ENCODE assay signal across 1 cellular context in the genomic region with DNA sequence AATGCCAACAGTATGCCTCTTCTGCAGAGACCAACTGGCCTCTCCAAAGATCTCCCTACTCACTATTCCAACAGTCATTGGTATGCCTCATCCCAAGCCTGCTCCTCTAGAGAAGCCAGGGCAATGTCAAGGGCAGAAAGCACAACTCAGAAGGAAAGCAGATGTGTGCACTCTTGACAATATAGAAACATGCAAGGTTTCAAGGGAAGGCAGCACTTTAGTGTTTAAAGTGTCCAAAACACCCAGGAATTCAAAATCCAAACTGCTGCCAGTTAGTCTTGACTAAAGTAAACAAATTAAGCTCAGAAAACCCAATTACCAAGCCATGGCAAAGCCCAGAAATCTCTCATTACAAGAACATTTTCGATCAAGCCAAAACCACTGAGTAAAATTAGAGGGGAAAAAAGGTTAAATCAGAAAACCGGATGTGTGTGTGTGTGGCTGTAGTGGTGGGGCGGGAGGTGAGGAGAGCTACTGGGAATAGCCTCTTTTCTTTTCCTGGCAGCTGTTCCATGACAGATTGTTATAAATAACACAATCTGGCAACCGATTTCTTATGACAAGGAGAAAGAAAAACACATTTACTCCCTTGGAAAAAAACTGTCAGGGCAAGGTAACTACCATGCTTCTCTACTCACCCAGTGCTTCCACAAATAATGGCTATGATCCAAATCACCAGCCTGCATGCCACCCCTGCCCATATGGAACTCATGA.
A peak's percentile ranks its signal among the peaks of the same experiment; 100 is the strongest.
TF ChIP-seq lines count a peak whose summit lies in the region.

No MANE protein-coding gene starts in this region.

TF ChIP-seq in HEK293, 187 proteins besides CTCF, POLR2A, EP300 and RAD21 (continued from another document):
- TF ChIP-seq, protein P1, sequence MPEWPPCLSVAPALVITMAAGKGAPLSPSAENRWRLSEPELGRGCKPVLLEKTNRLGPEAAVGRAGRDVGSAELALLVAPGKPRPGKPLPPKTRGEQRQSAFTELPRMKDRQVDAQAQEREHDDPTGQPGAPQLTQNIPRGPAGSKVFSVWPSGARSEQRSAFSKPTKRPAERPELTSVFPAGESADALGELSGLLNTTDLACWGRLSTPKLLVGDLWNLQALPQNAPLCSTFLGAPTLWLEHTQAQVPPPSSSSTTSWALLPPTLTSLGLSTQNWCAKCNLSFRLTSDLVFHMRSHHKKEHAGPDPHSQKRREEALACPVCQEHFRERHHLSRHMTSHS (tag by site-specific recombination; IDR thresholded peaks at IDR 0.05) = no peak
- TF ChIP-seq GFI1B (tag by site-specific recombination; IDR thresholded peaks at IDR 0.05) = peak; percentile 94
- no peak for TF ChIP-seq ZIC2 (tag by site-specific recombination; IDR thresholded peaks at IDR 0.05)
- TF ChIP-seq ZBTB17 (tag by site-specific recombination; IDR thresholded peaks at IDR 0.05) = peak; percentile 18; the same call in 1 of the 2 replicates
- TF ChIP-seq, protein P2, sequence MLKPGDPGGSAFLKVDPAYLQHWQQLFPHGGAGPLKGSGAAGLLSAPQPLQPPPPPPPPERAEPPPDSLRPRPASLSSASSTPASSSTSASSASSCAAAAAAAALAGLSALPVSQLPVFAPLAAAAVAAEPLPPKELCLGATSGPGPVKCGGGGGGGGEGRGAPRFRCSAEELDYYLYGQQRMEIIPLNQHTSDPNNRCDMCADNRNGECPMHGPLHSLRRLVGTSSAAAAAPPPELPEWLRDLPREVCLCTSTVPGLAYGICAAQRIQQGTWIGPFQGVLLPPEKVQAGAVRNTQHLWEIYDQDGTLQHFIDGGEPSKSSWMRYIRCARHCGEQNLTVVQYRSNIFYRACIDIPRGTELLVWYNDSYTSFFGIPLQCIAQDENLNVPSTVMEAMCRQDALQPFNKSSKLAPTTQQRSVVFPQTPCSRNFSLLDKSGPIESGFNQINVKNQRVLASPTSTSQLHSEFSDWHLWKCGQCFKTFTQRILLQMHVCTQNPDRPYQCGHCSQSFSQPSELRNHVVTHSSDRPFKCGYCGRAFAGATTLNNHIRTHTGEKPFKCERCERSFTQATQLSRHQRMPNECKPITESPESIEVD (tag by site-specific recombination; IDR thresholded peaks at IDR 0.05) = peak; percentile 89
- TF ChIP-seq, protein P3, sequence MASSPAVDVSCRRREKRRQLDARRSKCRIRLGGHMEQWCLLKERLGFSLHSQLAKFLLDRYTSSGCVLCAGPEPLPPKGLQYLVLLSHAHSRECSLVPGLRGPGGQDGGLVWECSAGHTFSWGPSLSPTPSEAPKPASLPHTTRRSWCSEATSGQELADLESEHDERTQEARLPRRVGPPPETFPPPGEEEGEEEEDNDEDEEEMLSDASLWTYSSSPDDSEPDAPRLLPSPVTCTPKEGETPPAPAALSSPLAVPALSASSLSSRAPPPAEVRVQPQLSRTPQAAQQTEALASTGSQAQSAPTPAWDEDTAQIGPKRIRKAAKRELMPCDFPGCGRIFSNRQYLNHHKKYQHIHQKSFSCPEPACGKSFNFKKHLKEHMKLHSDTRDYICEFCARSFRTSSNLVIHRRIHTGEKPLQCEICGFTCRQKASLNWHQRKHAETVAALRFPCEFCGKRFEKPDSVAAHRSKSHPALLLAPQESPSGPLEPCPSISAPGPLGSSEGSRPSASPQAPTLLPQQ (tag by site-specific recombination; IDR thresholded peaks at IDR 0.05) = no peak
- peak; percentile 43 for TF ChIP-seq ZNF335 (tag by site-specific recombination; conservative IDR thresholded peaks at IDR 0.05)
- TF ChIP-seq ZNF473 (tag by site-specific recombination; IDR thresholded peaks at IDR 0.05) = no peak
- TF ChIP-seq OSR2 (tag by site-specific recombination; IDR thresholded peaks at IDR 0.05) = peak; percentile 64
TF ChIP-seq in HEK293: peak in this region for 12.
